15 cellular contexts compared by ENCODE assay signal in the genomic region with DNA sequence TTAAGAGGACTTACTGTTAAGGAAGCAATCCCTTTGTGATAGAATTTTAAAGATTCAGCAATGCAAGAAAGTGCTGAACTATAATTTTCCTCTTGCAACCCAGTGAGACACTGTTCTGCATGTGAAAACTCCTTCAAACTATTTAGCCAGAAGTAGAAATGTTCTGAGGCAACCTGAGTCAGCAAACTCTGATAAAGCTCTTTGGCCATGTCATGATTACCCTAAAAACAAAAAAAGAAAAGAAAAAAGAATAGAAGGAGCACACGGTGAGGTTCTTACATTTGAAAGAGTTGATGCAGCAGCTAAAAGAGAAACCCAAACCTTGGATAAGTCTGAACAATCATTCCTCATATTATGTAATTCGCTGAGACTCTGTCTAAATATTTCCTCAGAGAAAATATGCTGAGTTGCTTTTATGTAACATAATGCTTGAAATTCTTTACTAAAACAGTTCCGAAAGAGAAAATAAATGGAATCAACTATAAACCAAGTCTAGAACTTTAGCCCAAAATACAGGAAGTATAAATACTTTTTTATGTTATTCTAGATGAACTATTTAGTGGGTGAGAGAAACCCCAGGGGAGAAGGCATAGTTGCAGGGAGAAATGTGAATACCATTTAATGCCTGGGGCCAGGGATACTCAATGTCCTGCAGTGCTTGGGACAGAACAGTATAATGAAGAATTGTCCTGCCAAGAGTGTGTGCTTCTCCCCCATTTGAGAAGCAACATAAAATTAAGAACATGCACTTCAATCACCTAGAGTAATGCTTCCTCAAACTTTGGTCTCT.
DNase-seq lines count a peak whose midpoint lies in the region; ATAC-seq and TF ChIP-seq lines count a peak whose summit lies in the region.
"Had no signal": no experiment of that assay in that cellular context is flagged by ENCODE, and none has a peak within 500 bp of the region (broad histone marks: within the 10 kb centered on the region; RNA-seq: fewer than 3 reads in every experiment).

No MANE protein-coding gene starts in this region.

- 75 to 81% (median 75%) methylated on average over 3 of the region's 3 CpGs for WGBS in psoas muscle, 3 donors

- H3K9me3 Mint-ChIP-seq in CD4-positive, CD25-positive, alpha-beta regulatory T cell = no peaks in the 10 kb centered on the region
- no peaks in the 10 kb centered on the region for H3K9me3 Mint-ChIP-seq in T-cell
- H3K9me3 Mint-ChIP-seq: CD8-positive, alpha-beta memory T cell; endodermal cell; IgD-negative memory B cell had no signal

- CTCF ChIA-PET in T-cell (lab: Charles Lee) = interaction anchor here in 1 of 2 donors (0.6 kb wide), 1 partner anchor 763 kb away, joined by 3 read pairs; no protein-coding TSS in a partner anchor

- no peak overlapping the region for H3K4me3 ChIP-seq in CD4-positive, CD25-positive, alpha-beta regulatory T cell (ENCODE audit: low read depth, low read length)
- H3K4me3 ChIP-seq in psoas muscle = no peak overlapping the region

- no peak for TF ChIP-seq CTCF in psoas muscle (IDR thresholded peaks at IDR 0.05)

- H3K36me3 Mint-ChIP-seq in CD4-positive, CD25-positive, alpha-beta regulatory T cell = peaks cover 34% of the 10 kb centered on the region
- H3K36me3 Mint-ChIP-seq in T-cell = peaks cover 51% of the 10 kb centered on the region

- H3K4me1 ChIP-seq in CD4-positive, CD25-positive, alpha-beta regulatory T cell (ENCODE audit: control insufficient read depth, insufficient read depth, low read length, poor library complexity, severe bottlenecking) = no peaks in the 10 kb centered on the region
- no peaks in the 10 kb centered on the region for H3K4me1 ChIP-seq in psoas muscle

- POLR2A ChIA-PET in T-cell (lab: Charles Lee) = no interaction called here

- ATAC-seq in CD4-positive, CD25-positive, alpha-beta regulatory T cell (ENCODE audit: low read depth in 2 of 2) = no peak
- ATAC-seq in T-cell (replicated peaks in 1 of 4) (no peak), psoas muscle (no peak), HG02623 (IDR thresholded peaks at IDR 0.05; ENCODE audit: unreplicated experiment) (no peak), GM18502 (IDR thresholded peaks at IDR 0.05; ENCODE audit: poor library complexity, unreplicated experiment) (no peak), GM21619 (IDR thresholded peaks at IDR 0.05; ENCODE audit: unreplicated experiment) (no peak)

- H3K4me1 Mint-ChIP-seq in CD4-positive, CD25-positive, alpha-beta regulatory T cell = peaks cover 2 to 6% (median 4%) of the 10 kb centered on the region in 4 donors
- H3K4me1 Mint-ChIP-seq in T-cell = no peaks in the 10 kb centered on the region
- H3K4me1 Mint-ChIP-seq: CD8-positive, alpha-beta memory T cell had no signal

- H3K4me3 Mint-ChIP-seq in CD4-positive, CD25-positive, alpha-beta regulatory T cell = no peak overlapping the region
- H3K4me3 Mint-ChIP-seq in T-cell = no peak overlapping the region
- H3K4me3 Mint-ChIP-seq: CD8-positive, alpha-beta memory T cell; endodermal cell; IgD-negative memory B cell had no signal

- H3K36me3 ChIP-seq in CD4-positive, CD25-positive, alpha-beta regulatory T cell (ENCODE audit: control insufficient read depth, insufficient read depth, low read length) = peaks cover 46% of the 10 kb centered on the region
- H3K36me3 ChIP-seq in psoas muscle (ENCODE audit: insufficient read depth in 1 of 2, low read depth in 1 of 2) = peaks cover 5 to 55% of the 10 kb centered on the region in 2 donors

- no peak overlapping the region for H3K27ac ChIP-seq in CD4-positive, CD25-positive, alpha-beta regulatory T cell (ENCODE audit: insufficient read depth, low read length, poor library complexity, severe bottlenecking)
- peak overlapping the region; percentile 11 for H3K27ac ChIP-seq in psoas muscle

- no peak for DNase-seq in CD4-positive, CD25-positive, alpha-beta regulatory T cell
- DNase-seq in T-cell (no peak), inferior parietal cortex (ENCODE audit: extremely low spot score) (peak; percentile 29), psoas muscle (no peak), H4 (ENCODE audit: low spot score) (no peak)
- DNase-seq: activated gamma-delta T cell treated with Interleukin-2 at 50 U/mL for 16 hours; CD8-positive, alpha-beta memory T cell; endodermal cell; NCI-H1417 treated with DMSO at 0.1 percent for 48 hours; NCI-H446; SK-N-SH had no signal

- H3K9me3 ChIP-seq in CD4-positive, CD25-positive, alpha-beta regulatory T cell (ENCODE audit: control insufficient read depth in 2 of 2, low read length in 2 of 2) = no peaks in the 10 kb centered on the region
- H3K9me3 ChIP-seq in psoas muscle = no peaks in the 10 kb centered on the region
- H3K9me3 ChIP-seq: SK-N-SH had no signal

- intact Hi-C loops in psoas muscle (cut with DNase I) = no loop called here

- H3K27me3 ChIP-seq in CD4-positive, CD25-positive, alpha-beta regulatory T cell (ENCODE audit: control insufficient read depth, insufficient read depth, low read length) = no peaks in the 10 kb centered on the region
- no peaks in the 10 kb centered on the region for H3K27me3 ChIP-seq in psoas muscle (ENCODE audit: insufficient read depth in 3 of 3, low read length in 2 of 3)

- H3K27ac Mint-ChIP-seq in CD4-positive, CD25-positive, alpha-beta regulatory T cell = peak overlapping the region; percentile 8 to 56 (median 46)
- peak overlapping the region; percentile 30 to 36 for H3K27ac Mint-ChIP-seq in T-cell
- H3K27ac Mint-ChIP-seq: endodermal cell, IgD-negative memory B cell had no signal

- no peaks in the 10 kb centered on the region for H3K27me3 Mint-ChIP-seq in CD4-positive, CD25-positive, alpha-beta regulatory T cell
- H3K27me3 Mint-ChIP-seq in T-cell = no peaks in the 10 kb centered on the region
- H3K27me3 Mint-ChIP-seq: CD8-positive, alpha-beta memory T cell; IgD-negative memory B cell had no signal
